In the genomic region with DNA sequence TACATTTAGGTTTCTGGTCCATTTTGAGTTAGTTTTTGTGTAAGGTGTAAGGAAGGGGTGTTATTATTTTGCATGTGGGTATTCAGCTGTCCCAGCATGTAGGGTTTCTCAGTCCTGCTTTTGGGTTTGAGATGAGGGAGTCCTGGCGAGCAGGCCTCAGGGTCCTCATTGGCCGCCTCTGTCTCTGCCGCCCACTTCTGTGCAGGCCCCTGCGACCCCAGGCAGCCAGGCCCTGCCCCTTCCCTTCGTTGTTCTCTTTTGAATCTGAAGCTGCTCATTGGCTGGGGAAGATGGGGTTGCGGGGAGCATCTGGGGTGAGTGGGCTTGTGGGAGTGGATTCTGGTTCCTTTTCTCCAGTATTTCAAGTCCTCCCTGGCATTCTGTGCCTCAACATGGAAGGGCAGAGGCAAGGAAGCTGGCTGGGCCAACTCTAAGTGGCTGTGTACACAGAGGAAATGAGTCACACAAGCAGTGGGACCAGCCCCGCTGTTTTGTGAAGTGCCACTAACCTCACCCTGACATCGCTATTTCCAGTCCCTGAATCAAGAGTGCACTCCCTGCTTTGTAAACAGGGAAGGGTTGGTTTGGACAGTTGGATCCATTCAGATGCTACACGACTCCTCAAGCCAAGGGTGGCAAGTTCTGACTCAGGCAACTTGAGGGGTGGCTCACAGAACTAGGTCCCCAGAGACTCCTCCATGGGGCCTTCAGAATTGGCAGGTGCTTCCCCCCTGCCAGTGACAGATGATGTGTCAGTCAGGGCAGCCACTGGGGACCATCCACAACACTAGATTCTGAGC, we compare ENCODE assay signal across 8 cellular contexts.
DNase-seq lines count a peak whose midpoint lies in the region; ATAC-seq and TF ChIP-seq lines count a peak whose summit lies in the region.
"Not testable (repeated sequence)": the region's sequence is repeated elsewhere in the genome, so short reads cannot be mapped to it uniquely, and the experiment has no call there.

No MANE protein-coding gene starts in this region.

- ATAC-seq in GM19035 (IDR thresholded peaks at IDR 0.05; ENCODE audit: unreplicated experiment) (peak; percentile 89), HG03045 (IDR thresholded peaks at IDR 0.05; ENCODE audit: unreplicated experiment) (peak; percentile 72)

- H3K36me3 Mint-ChIP-seq in immature natural killer cell, result peaks cover 6 to 15% (median 6%) of the 10 kb centered on the region in 3 donors

- H3K4me1 Mint-ChIP-seq in immature natural killer cell, result peaks cover 27 to 28% of the 10 kb centered on the region in 2 donors

- H3K4me1 ChIP-seq in adipocyte (ENCODE audit: control insufficient read depth, insufficient read depth, low read length), result not testable (repeated sequence)

- not testable (repeated sequence) for H3K36me3 ChIP-seq in adipocyte (ENCODE audit: control insufficient read depth, insufficient read depth, low read length, severe bottlenecking)

- H3K4me3 ChIP-seq in AG10803 (ENCODE audit: low read length); adipocyte (ENCODE audit: low read length): not testable (repeated sequence)

- H3K9me3 Mint-ChIP-seq in immature natural killer cell, result not testable (repeated sequence)

- not testable (repeated sequence) for H3K27me3 ChIP-seq in adipocyte (replicated peaks; ENCODE audit: control insufficient read depth, insufficient read depth, low read length)

- H3K27me3 Mint-ChIP-seq in immature natural killer cell (ENCODE audit: low read depth in 3 of 3), result not testable (repeated sequence)

- not testable (repeated sequence) for TF ChIP-seq CTCF in AG10803 (conservative IDR thresholded peaks at IDR 0.05; ENCODE audit: low read length)

- not testable (repeated sequence) for H3K9ac ChIP-seq in adipocyte (ENCODE audit: low read length)

- H3K9me3 ChIP-seq in adipocyte (ENCODE audit: control insufficient read depth, low read length), result not testable (repeated sequence)

- H3K4me3 Mint-ChIP-seq in immature natural killer cell, result peak overlapping the region; percentile 60 to 84 (median 80)

- H3K27ac Mint-ChIP-seq in immature natural killer cell, result peak overlapping the region; percentile 94 to 99 (median 96)

- peak; percentile 58 for DNase-seq in AG10803 (ENCODE audit: low read depth)
- peak; percentile 85 for DNase-seq in NCI-H1436 treated with DMSO at 0.1 percent for 48 hours (lab: John Stamatoyannopoulos, UW)
- DNase-seq in T-helper 9 cell, result peak; percentile 15
- DNase-seq in adipocyte (ENCODE audit: low read depth), result peak; percentile 45
- DNase-seq in immature natural killer cell, result peak; percentile 53 to 63 (median 62)
- DNase-seq in stimulated activated CD4-positive, alpha-beta T cell treated with anti-CD3 and anti-CD28 coated beads, Interleukin-4, amount 100 ng/mL, for 1 hour, result peak; percentile 36

Comparison
In these comparisons a context has a peak if more than half of its experiments do, and no peak if none do; other contexts are left out.
1. DNase-seq: peak in every context shown above with its lines; median percentile 85 in NCI-H1436 treated with DMSO at 0.1 percent for 48 hours; 62 in immature natural killer cell; 58 in AG10803; 45 in adipocyte; 36 in stimulated activated CD4-positive, alpha-beta T cell treated with anti-CD3 and anti-CD28 coated beads, Interleukin-4, amount 100 ng/mL, for 1 hour; 15 in T-helper 9 cell.